Comparison of ENCODE assay signal across 1 cellular context in genomic region chr17:44628234-44629188, GRCh38.
A peak's percentile ranks its signal among the peaks of the same experiment; 100 is the strongest.
TF ChIP-seq lines count a peak whose summit lies in the region.

No MANE protein-coding gene starts in this region.

TF ChIP-seq in GM12878, 131 proteins besides CTCF, POLR2A, EP300 and RAD21 (continued from another document and continues in another):
- TF ChIP-seq SMAD1 (IDR thresholded peaks at IDR 0.05; ENCODE audit: low read depth, partially characterized antibody) = no peak
- no peak for TF ChIP-seq CEBPB (IDR thresholded peaks at IDR 0.05; ENCODE audit: borderline replicate concordance in 1 of 2, low read depth in 2 of 2, low read length in 2 of 2)
- no peak for TF ChIP-seq ATF2 (IDR thresholded peaks at IDR 0.05; ENCODE audit: low read length)
- no peak for TF ChIP-seq MYB (IDR thresholded peaks at IDR 0.05; ENCODE audit: borderline replicate concordance, low read depth, low read length)
- no peak for TF ChIP-seq MTA3 (IDR thresholded peaks at IDR 0.05; ENCODE audit: borderline replicate concordance, low read length)
- TF ChIP-seq PKNOX1 (IDR thresholded peaks at IDR 0.05) = peak; percentile 18; the same call in 1 of the 2 replicates
- no peak for TF ChIP-seq ZNF274 (IDR thresholded peaks at IDR 0.05; ENCODE audit: insufficient read depth, insufficient read length)
- TF ChIP-seq KAT2A (conservative IDR thresholded peaks at IDR 0.05; ENCODE audit: control insufficient read depth, low read depth, low read length) = no peak
- peak; percentile 38 for TF ChIP-seq E4F1 (IDR thresholded peaks at IDR 0.05; ENCODE audit: borderline replicate concordance, partially characterized antibody)
- no peak for TF ChIP-seq ZZZ3 (IDR thresholded peaks at IDR 0.05; ENCODE audit: control insufficient read depth, insufficient read length, low read depth)
- TF ChIP-seq BCLAF1 (IDR thresholded peaks at IDR 0.05) = no peak
- TF ChIP-seq KDM1A (IDR thresholded peaks at IDR 0.05; ENCODE audit: borderline replicate concordance) = no peak
- TF ChIP-seq NBN (IDR thresholded peaks at IDR 0.05) = peak; percentile 59
- TF ChIP-seq TCF7 (IDR thresholded peaks at IDR 0.05; ENCODE audit: borderline replicate concordance) = no peak
- peak; percentile 37; the same call in 1 of the 2 replicates for TF ChIP-seq SPI1 (IDR thresholded peaks at IDR 0.05; ENCODE audit: borderline replicate concordance, insufficient read depth, low read depth, low read length)
- no peak; the same call in 1 of the 2 replicates for TF ChIP-seq HCFC1 (IDR thresholded peaks at IDR 0.05; ENCODE audit: low read length)
- no peak for TF ChIP-seq GATAD2B (conservative IDR thresholded peaks at IDR 0.05; ENCODE audit: low read depth)
- TF ChIP-seq WRNIP1 (IDR thresholded peaks at IDR 0.05; ENCODE audit: borderline replicate concordance, low read depth, low read length) = no peak
- no peak for TF ChIP-seq PAX8 (IDR thresholded peaks at IDR 0.05)
- TF ChIP-seq RELB (IDR thresholded peaks at IDR 0.05; ENCODE audit: low read depth) = no peak; the same call in 1 of the 2 replicates
- TF ChIP-seq ZBTB33 (IDR thresholded peaks at IDR 0.05) = no peak
- no peak for TF ChIP-seq CREM (IDR thresholded peaks at IDR 0.05; ENCODE audit: low read depth)
- TF ChIP-seq BCL11A (IDR thresholded peaks at IDR 0.05; ENCODE audit: low read depth, low read length) = peak; percentile 65; the same call in 1 of the 2 replicates
- no peak for TF ChIP-seq POU2F2 (IDR thresholded peaks at IDR 0.05; ENCODE audit: borderline replicate concordance, low read depth, low read length)
- no peak for TF ChIP-seq POLR2AphosphoS5 (IDR thresholded peaks at IDR 0.05; ENCODE audit: low read length)
- TF ChIP-seq BHLHE40 (IDR thresholded peaks at IDR 0.05; ENCODE audit: borderline replicate concordance in 1 of 2, low read depth in 2 of 2, low read length in 1 of 2) = 0 out of 4 replicates have a peak, but pooled peaks of 1 of the 2 experiments have one; percentile 29
- no peak for TF ChIP-seq E2F4 (IDR thresholded peaks at IDR 0.05; ENCODE audit: low read depth, low read length)
- TF ChIP-seq BMI1 (IDR thresholded peaks at IDR 0.05; ENCODE audit: borderline replicate concordance) = no peak
- TF ChIP-seq HDGF (IDR thresholded peaks at IDR 0.05) = no peak
- no peak for TF ChIP-seq SP1 (IDR thresholded peaks at IDR 0.05; ENCODE audit: low read depth, low read length)
- TF ChIP-seq ZNF687 (IDR thresholded peaks at IDR 0.05) = 0 out of 2 replicates have a peak, but pooled peaks have one; percentile 14
- no peak for TF ChIP-seq CBFB (IDR thresholded peaks at IDR 0.05; ENCODE audit: low read depth)
- no peak for TF ChIP-seq FOXM1 (IDR thresholded peaks at IDR 0.05; ENCODE audit: low read depth, low read length)
- TF ChIP-seq CBX3 (IDR thresholded peaks at IDR 0.05; ENCODE audit: borderline replicate concordance, low read depth) = no peak
- TF ChIP-seq JUND (IDR thresholded peaks at IDR 0.05; ENCODE audit: low read depth, low read length) = no peak
- TF ChIP-seq MAX (IDR thresholded peaks at IDR 0.05; ENCODE audit: low read depth, low read length) = no peak
- peak; percentile 9 for TF ChIP-seq MEF2B (IDR thresholded peaks at IDR 0.05; ENCODE audit: partially characterized antibody, poor library complexity, severe bottlenecking)
- TF ChIP-seq YY1 (IDR thresholded peaks at IDR 0.05; ENCODE audit: low read depth, low read length) = no peak
- TF ChIP-seq MTA2 (IDR thresholded peaks at IDR 0.05; ENCODE audit: low read depth) = peak; percentile 69; the same call in 1 of the 2 replicates
- no peak for TF ChIP-seq ASH2L (IDR thresholded peaks at IDR 0.05; ENCODE audit: borderline replicate concordance, low read depth)
- TF ChIP-seq NKRF (conservative IDR thresholded peaks at IDR 0.05) = no peak
- TF ChIP-seq PAX5 (IDR thresholded peaks at IDR 0.05; ENCODE audit: borderline replicate concordance, low read depth, low read length) = peak; percentile 63; the same call in 1 of the 2 replicates
